Comparison of ENCODE assay signal across 24 cellular contexts in the genomic region with DNA sequence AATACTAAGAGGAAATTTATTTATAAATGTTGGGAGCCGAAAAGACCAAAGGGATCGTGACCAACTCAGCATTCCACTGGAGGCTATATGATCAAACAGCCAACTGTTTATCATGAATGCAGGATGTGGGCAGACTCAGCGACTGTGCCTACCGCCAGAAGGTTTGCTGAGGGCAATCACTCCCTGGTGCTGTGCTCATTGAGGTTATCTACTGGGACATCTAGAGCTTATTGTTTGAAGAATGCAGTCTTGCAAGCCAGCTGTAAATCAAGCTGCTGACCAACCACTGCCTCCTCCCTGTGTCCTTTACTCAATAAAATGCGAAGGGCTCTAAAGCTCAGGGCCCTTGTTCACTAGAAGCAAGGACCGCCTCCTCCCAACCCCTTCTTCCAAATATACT.
"Had no signal": no experiment of that assay in that cellular context is flagged by ENCODE, and none has a peak within 500 bp of the region (broad histone marks: within the 10 kb centered on the region; RNA-seq: fewer than 3 reads in every experiment).

No MANE protein-coding gene starts in this region.

- H3K4me3 Mint-ChIP-seq: activated CD4-positive, alpha-beta T cell treated with anti-CD3 and anti-CD28 coated beads, Interleukin-2, amount 10 ng/mL, durations not matched to agents 24 days and 14 days; activated CD8-positive, alpha-beta memory T cell treated with anti-CD3 and anti-CD28 coated beads, Interleukin-2, amount 10 ng/mL, durations not matched to agents 7 days and 5 days; activated naive CD8-positive, alpha-beta T cell treated with anti-CD3 and anti-CD28 coated beads, Interleukin-2, amount 50 U/mL, for 24 hours; activated T-cell treated with anti-CD3 and anti-CD28 coated beads, Interleukin-2, amount 50 U/mL, for 24 hours; activated T-helper 1 cell treated with anti-CD3 and anti-CD28 coated beads, Interleukin-12 subunit alpha, Interleukin-12 subunit beta, Interleukin-2, Interleukin-4 antibody, amounts not matched to agents 30 ng/mL and 10 ng/mL and 1 ng/mL, durations not matched to agents 14 hours and 24 hours and 36 hours; brain; T-helper 1 cell treated with Interleukin-12 subunit alpha and Interleukin-12 subunit beta and Interleukin-4 antibody, amounts not matched to agents 30 μg/mL and 1 μg/mL, for 36 hours; WTC11 had no signal

- H3K36me3 Mint-ChIP-seq: activated CD8-positive, alpha-beta memory T cell treated with anti-CD3 and anti-CD28 coated beads, Interleukin-2, amount 10 ng/mL, durations not matched to agents 7 days and 5 days; activated naive CD4-positive, alpha-beta T cell treated with anti-CD3 and anti-CD28 coated beads, Interleukin-2, amount 50 U/mL, for 72 hours; brain had no signal

- H3K9me3 Mint-ChIP-seq: activated CD4-positive, alpha-beta T cell treated with anti-CD3 and anti-CD28 coated beads, Interleukin-2, amount 10 ng/mL, durations not matched to agents 24 days and 14 days; activated naive CD4-positive, alpha-beta T cell treated with anti-CD3 and anti-CD28 coated beads, Interleukin-2, amount 50 U/mL, for 72 hours; activated naive CD8-positive, alpha-beta T cell treated with anti-CD3 and anti-CD28 coated beads, Interleukin-2, amount 50 U/mL, for 24 hours; activated T-cell treated with anti-CD3 and anti-CD28 coated beads, Interleukin-2, amount 50 U/mL, for 24 hours; activated T-helper 1 cell treated with anti-CD3 and anti-CD28 coated beads, Interleukin-12 subunit alpha, Interleukin-12 subunit beta, Interleukin-2, Interleukin-4 antibody, amounts not matched to agents 30 ng/mL and 10 ng/mL and 1 ng/mL, durations not matched to agents 14 hours and 24 hours and 36 hours had no signal

- ATAC-seq: activated CD8-positive, alpha-beta memory T cell treated with anti-CD3 and anti-CD28 coated beads, Interleukin-2, amount 10 ng/mL, durations not matched to agents 7 days and 5 days; activated naive CD4-positive, alpha-beta T cell treated with anti-CD3 and anti-CD28 coated beads, Interleukin-2, amount 50 U/mL, for 72 hours; activated naive CD8-positive, alpha-beta T cell treated with anti-CD3 and anti-CD28 coated beads, Interleukin-2, amount 50 U/mL, for 24 hours; WTC11 had no signal

- DNase-seq: activated CD4-positive, alpha-beta T cell treated with anti-CD3 and anti-CD28 coated beads, Interleukin-2, amount 10 ng/mL, durations not matched to agents 24 days and 14 days; activated CD4-positive, alpha-beta T cell treated with anti-CD3 and anti-CD28 coated beads, Interleukin-2, amount 50 U/mL, for 48 hours; activated CD4-positive, CD25-positive, alpha-beta regulatory T cell treated with anti-CD3 and anti-CD28 coated beads, Interleukin-2, amount 50 U/mL, for 72 hours; activated CD8-positive, alpha-beta memory T cell treated with anti-CD3 and anti-CD28 coated beads, Interleukin-2, amount 10 ng/mL, durations not matched to agents 7 days and 5 days; activated effector memory CD4-positive, alpha-beta T cell treated with anti-CD3 and anti-CD28 coated beads, Interleukin-2, amount 50 U/mL, for 16 hours; activated naive CD4-positive, alpha-beta T cell treated with Interleukin-2 at 50 U/mL for 16 hours; activated naive CD8-positive, alpha-beta T cell treated with anti-CD3 and anti-CD28 coated beads, Interleukin-2, amount 50 U/mL, for 24 hours; activated T-cell treated with anti-CD3 and anti-CD28 coated beads, Interleukin-2, amount 50 U/mL, for 24 hours; amygdala; Karpas-422; NCI-H1092 treated with DMSO at 0.1 percent for 48 hours; NCI-H1436; NCI-H1694 treated with DMSO at 0.1 percent for 48 hours; NCI-H2029 treated with DMSO at 0.1 percent for 48 hours; NCI-H510A treated with DMSO at 0.1 percent for 48 hours; NCI-H69; SHP77 treated with DMSO at 0.1 percent for 48 hours; SW 1271 had no signal

- H3K4me1 Mint-ChIP-seq: activated CD4-positive, alpha-beta T cell treated with anti-CD3 and anti-CD28 coated beads, Interleukin-2, amount 10 ng/mL, durations not matched to agents 24 days and 14 days; activated CD8-positive, alpha-beta memory T cell treated with anti-CD3 and anti-CD28 coated beads, Interleukin-2, amount 10 ng/mL, durations not matched to agents 7 days and 5 days; activated naive CD8-positive, alpha-beta T cell treated with anti-CD3 and anti-CD28 coated beads, Interleukin-2, amount 50 U/mL, for 24 hours; brain; WTC11 had no signal

- H3K27ac Mint-ChIP-seq: activated CD4-positive, alpha-beta T cell treated with anti-CD3 and anti-CD28 coated beads, Interleukin-2, amount 10 ng/mL, durations not matched to agents 24 days and 14 days; activated CD8-positive, alpha-beta memory T cell treated with anti-CD3 and anti-CD28 coated beads, Interleukin-2, amount 10 ng/mL, durations not matched to agents 7 days and 5 days; activated naive CD4-positive, alpha-beta T cell treated with anti-CD3 and anti-CD28 coated beads, Interleukin-2, amount 50 U/mL, for 72 hours; activated naive CD8-positive, alpha-beta T cell treated with anti-CD3 and anti-CD28 coated beads, Interleukin-2, amount 50 U/mL, for 24 hours; activated T-cell treated with anti-CD3 and anti-CD28 coated beads, Interleukin-2, amount 50 U/mL, for 24 hours; activated T-helper 1 cell treated with anti-CD3 and anti-CD28 coated beads, Interleukin-12 subunit alpha, Interleukin-12 subunit beta, Interleukin-2, Interleukin-4 antibody, amounts not matched to agents 30 ng/mL and 10 ng/mL and 1 ng/mL, durations not matched to agents 14 hours and 24 hours and 36 hours; brain; T-helper 1 cell treated with Interleukin-12 subunit alpha and Interleukin-12 subunit beta and Interleukin-4 antibody, amounts not matched to agents 30 μg/mL and 1 μg/mL, for 36 hours; WTC11 had no signal

- H3K4me3 ChIP-seq: SK-N-MC had no signal

- H3K27ac ChIP-seq: SK-N-MC had no signal
